15 cellular contexts compared by ENCODE assay signal in genomic region chr5:174849426-174849825, GRCh38.
A peak's percentile ranks its signal among the peaks of the same experiment; 100 is the strongest.
DNase-seq lines count a peak whose midpoint lies in the region; TF ChIP-seq lines count a peak whose summit lies in the region.
"Had no signal": no experiment of that assay in that cellular context is flagged by ENCODE, and none has a peak within 500 bp of the region (broad histone marks: within the 10 kb centered on the region; RNA-seq: fewer than 3 reads in every experiment).

No MANE protein-coding gene starts in this region.

- H3K4me1 ChIP-seq in SJCRH30 = peaks cover 18% of the 10 kb centered on the region
- H3K4me1 ChIP-seq: BLaER1 treated with 17β-estradiol and CSF1 and Interleukin-3, amounts not matched to agents 10 nM and 100 nM; Caco-2 had no signal

- DNase-seq in NCI-H510A treated with DMSO at 0.1 percent for 48 hours (lab: John Stamatoyannopoulos, UW) (peak; percentile 72), NCI-H510A (lab: John Stamatoyannopoulos, UW) (no peak), DMS53 (lab: John Stamatoyannopoulos, UW) (peak; percentile 66), HEK293T (ENCODE audit: extremely low spot score) (no peak), SJCRH30 (peak; percentile 60 to 76), HT-29 (ENCODE audit: low spot score) (no peak), C1 segment of cervical spinal cord (lab: John Stamatoyannopoulos, UW) (no peak)
- no peak for DNase-seq in activated CD8-positive, alpha-beta memory T cell treated with anti-CD3 and anti-CD28 coated beads, Interleukin-2, amount 50 U/mL, for 48 hours
- DNase-seq: Caco-2; CD4-positive, CD25-positive, alpha-beta regulatory T cell; CD8-positive, alpha-beta memory T cell; DMS79 treated with DMSO at 0.1 percent for 48 hours; GF-D8; KG1 had no signal

- no peaks in the 10 kb centered on the region for H3K36me3 ChIP-seq in SJCRH30
- H3K36me3 ChIP-seq: BLaER1 treated with 17β-estradiol and CSF1 and Interleukin-3, amounts not matched to agents 10 nM and 100 nM had no signal

- no peak overlapping the region for H3K4me3 ChIP-seq in SJCRH30
- H3K4me3 ChIP-seq: BLaER1 treated with 17β-estradiol and CSF1 and Interleukin-3, amounts not matched to agents 10 nM and 100 nM had no signal

- POLR2A ChIA-PET in HEK293T (lab: Yijun Ruan, JAX) = no interaction called here

- CTCF ChIA-PET in HEK293T (lab: Yijun Ruan, JAX) = no interaction called here

- peak overlapping the region; percentile 19; the same call in 1 of the 2 replicates for H3K27ac ChIP-seq in SJCRH30
- H3K27ac ChIP-seq: BLaER1 treated with 17β-estradiol and CSF1 and Interleukin-3, amounts not matched to agents 10 nM and 100 nM had no signal

- no peaks in the 10 kb centered on the region for H3K27me3 ChIP-seq in SJCRH30
- H3K27me3 ChIP-seq: BLaER1 treated with 17β-estradiol and CSF1 and Interleukin-3, amounts not matched to agents 10 nM and 100 nM had no signal

- H3K9me3 ChIP-seq in SJCRH30 (replicated peaks) = no peaks in the 10 kb centered on the region
- H3K9me3 ChIP-seq: BLaER1 treated with 17β-estradiol and CSF1 and Interleukin-3, amounts not matched to agents 10 nM and 100 nM had no signal

TF ChIP-seq in HEK293T, 16 proteins besides CTCF, POLR2A, EP300 and RAD21:
- 0 out of 2 replicates have a peak, but pooled peaks have one; percentile 5 for TF ChIP-seq PKNOX1 (IDR thresholded peaks at IDR 0.05)
- TF ChIP-seq FOXA1 (IDR thresholded peaks at IDR 0.05) = no peak

Comparison
In these comparisons a context has a peak if more than half of its experiments do, and no peak if none do; other contexts are left out.
1. DNase-seq: peak in NCI-H510A treated with DMSO at 0.1 percent for 48 hours (single experiment), DMS53 (single experiment) and SJCRH30 (2 of 2); none in NCI-H510A (single experiment), HEK293T (single experiment), activated CD8-positive, alpha-beta memory T cell treated with anti-CD3 and anti-CD28 coated beads, Interleukin-2, amount 50 U/mL, for 48 hours (single experiment), HT-29 (single experiment) and C1 segment of cervical spinal cord (0 of 14).